1 cellular context compared by ENCODE assay signal in genomic region chr9:133485531-133486260, GRCh38.
TF ChIP-seq lines count a peak whose summit lies in the region.

No MANE protein-coding gene starts in this region.

TF ChIP-seq in GM12878, 131 proteins besides CTCF, POLR2A, EP300 and RAD21:
- TF ChIP-seq LARP7 (IDR thresholded peaks at IDR 0.05) (0 out of 2 replicates have a peak, but pooled peaks have one; percentile 20), SPI1 (IDR thresholded peaks at IDR 0.05; ENCODE audit: borderline replicate concordance, insufficient read depth, low read depth, low read length) (peak; percentile 42; the same call in 1 of the 2 replicates), REST (IDR thresholded peaks at IDR 0.05; ENCODE audit: low read depth, low read length) (no peak)
